Comparison of ENCODE assay signal across 30 cellular contexts in the genomic region with DNA sequence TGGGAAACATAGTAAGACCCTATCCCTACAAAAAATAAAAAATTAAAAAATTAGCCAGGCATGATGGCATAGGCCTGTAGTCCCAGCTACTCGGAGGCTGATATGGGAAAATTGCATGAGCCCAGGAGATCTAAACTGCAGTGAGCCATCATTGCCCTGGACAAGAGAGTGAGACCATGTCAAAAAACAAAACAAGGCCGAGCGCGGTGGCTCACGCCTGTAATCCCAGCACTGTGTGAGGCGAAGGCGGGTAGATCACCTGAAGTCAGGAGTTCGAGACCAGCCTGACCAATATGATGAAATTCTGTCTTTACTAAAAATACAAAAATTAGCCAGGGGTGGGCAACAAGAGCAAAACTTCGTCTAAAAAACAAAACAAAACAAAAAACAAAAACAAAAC. TPM values are rescaled to one million over a fixed set of nuclear protein-coding genes. Genes with fewer than 3 reads are reported as not detected.
"Had no signal": no experiment of that assay in that cellular context is flagged by ENCODE, and none has a peak within 500 bp of the region (broad histone marks: within the 10 kb centered on the region; RNA-seq: fewer than 3 reads in every experiment).

No MANE protein-coding gene starts in this region.

- H3K4me1 ChIP-seq: stomach, suprapubic skin, testis, thyroid gland, tibial artery, tibial nerve, transverse colon, upper lobe of left lung, upper lobe of right lung, uterus, vagina had no signal

- H3K4me3 ChIP-seq: stomach, suprapubic skin, testis, thoracic aorta, thyroid gland, tibial artery, tibial nerve, transverse colon, upper lobe of left lung, upper lobe of right lung, uterus, vagina had no signal

- ATAC-seq: stimulated activated effector memory CD8-positive, alpha-beta T cell treated with anti-CD3 and anti-CD28 coated beads, Interleukin-12 subunit alpha, Interleukin-12 subunit beta, amount 100 ng/mL, for 72 hours; stimulated activated memory B cell treated with anti-CD40 and anti-IgM and Interleukin-4, amounts not matched to agents 10 μg/mL and 1 μg/mL and 100 μg/mL, for 72 hours; stimulated activated naive B cell treated with anti-CD40 and anti-IgM and Interleukin-4, amounts not matched to agents 10 μg/mL and 1 μg/mL and 100 μg/mL, for 72 hours; stimulated activated naive CD8-positive, alpha-beta T cell treated with anti-CD3 and anti-CD28 coated beads, Interleukin-15, amount 100 ng/mL, for 72 hours; stimulated activated naive CD8-positive, alpha-beta T cell treated with anti-CD3 and anti-CD28 coated beads, Interleukin-15, Interleukin-2, amounts not matched to agents 100 U/mL and 50 U/mL, for 24 hours; upper lobe of right lung had no signal

- H3K27me3 ChIP-seq: stomach, suprapubic skin, testis, thyroid gland, tibial artery, tibial nerve, transverse colon, upper lobe of left lung, upper lobe of right lung, uterus, vagina had no signal

- DNase-seq: stimulated activated CD4-positive, alpha-beta T cell treated with anti-CD3 and anti-CD28 coated beads, Interleukin-2, amount 100 ng/mL, for 48 hours; stimulated activated CD4-positive, alpha-beta T cell treated with anti-CD3 and anti-CD28 coated beads, Interleukin-4, amount 100 ng/mL, for 1 hour; stimulated activated CD4-positive, alpha-beta T cell treated with anti-CD3 and anti-CD28 coated beads, Interleukin-4, amount 100 ng/mL, for 24 hours; stimulated activated CD4-positive, alpha-beta T cell treated with anti-CD3 and anti-CD28 coated beads, Interleukin-4, amount 100 ng/mL, for 4 hours; stimulated activated CD8-positive, alpha-beta memory T cell treated with anti-CD3 and anti-CD28 coated beads, Interleukin-4, amount 100 ng/mL, for 48 hours; stimulated activated naive B cell treated with anti-CD40 and anti-IgM and Interleukin-4, amounts not matched to agents 10 μg/mL and 1 μg/mL and 100 μg/mL, for 72 hours; stimulated activated naive CD4-positive, alpha-beta T cell; stimulated activated naive CD4-positive, alpha-beta T cell treated with Interleukin-2 at 50 U/mL for 16 hours; stimulated activated naive CD8-positive, alpha-beta T cell treated with anti-CD3 and anti-CD28 coated beads, Interleukin-15, amount 100 ng/mL, for 72 hours; stimulated activated naive CD8-positive, alpha-beta T cell treated with anti-CD3 and anti-CD28 coated beads, Interleukin-15, Interleukin-2, amounts not matched to agents 100 U/mL and 50 U/mL, for 24 hours; stomach; substantia nigra; testis; thyroid gland; tibial artery; transverse colon; trophoblast cell; upper lobe of left lung; upper lobe of right lung; uterus had no signal

- H3K36me3 ChIP-seq: stomach, suprapubic skin, thoracic aorta, thyroid gland, tibial artery, tibial nerve, transverse colon, upper lobe of left lung, upper lobe of right lung, uterus, vagina had no signal

- H3K27ac ChIP-seq: stomach, suprapubic skin, testis, thoracic aorta, thyroid gland, tibial artery, tibial nerve, transverse colon, upper lobe of left lung, upper lobe of right lung, uterus, vagina had no signal

- H3K9me3 ChIP-seq: stomach, suprapubic skin, testis, thoracic aorta, thyroid gland, tibial artery, tibial nerve, transverse colon, upper lobe of left lung, upper lobe of right lung, uterus, vagina had no signal

RNA-seq across cellular contexts. Expression of gene FAM186A, which starts 51.6 kb away (rescaled TPM):
- total RNA-seq: subcutaneous adipose tissue, suprapubic skin, temporal lobe, thoracic aorta, thyroid gland, tibial nerve, transverse colon, upper lobe of left lung, upper lobe of right lung, ureter, urinary bladder, uterus, vagina had no signal
